Comparison of ENCODE assay signal across 14 cellular contexts in genomic region chr20:64232794-64233193, GRCh38. TPM values are rescaled to one million over a fixed set of nuclear protein-coding genes. Genes with fewer than 3 reads are reported as not detected.
DNase-seq lines count a peak whose midpoint lies in the region; ATAC-seq and TF ChIP-seq lines count a peak whose summit lies in the region.
"Had no signal": no experiment of that assay in that cellular context is flagged by ENCODE, and none has a peak within 500 bp of the region (broad histone marks: within the 10 kb centered on the region; RNA-seq: fewer than 3 reads in every experiment).

No MANE protein-coding gene starts in this region.

- WGBS in right lobe of liver (ENCODE audit: insufficient coverage, low coverage, low lambda C conversion rate, missing lambda C conversion rate), result 49% methylated on average over 3 of the region's 3 CpGs
- WGBS in lower leg skin, 2 donors, result 71 to 75% methylated on average over 3 of the region's 3 CpGs

- POLR2A ChIA-PET in activated CD8-positive, alpha-beta T cell treated with anti-CD3 and anti-CD28 coated beads for 36 hours (lab: Charles Lee), result no interaction called here

- H3K27ac ChIP-seq in right lobe of liver (no peak overlapping the region), left lung (no peak overlapping the region)
- H3K27ac ChIP-seq: colonic mucosa had no signal

- CTCF ChIA-PET in activated CD8-positive, alpha-beta T cell treated with anti-CD3 and anti-CD28 coated beads for 36 hours (lab: Charles Lee), result no interaction called here

- H3K4me1 Mint-ChIP-seq in activated CD8-positive, alpha-beta T cell treated with anti-CD3 and anti-CD28 coated beads for 36 hours (ENCODE audit: low read depth), result peaks cover 4% of the 10 kb centered on the region

- H3K4me3 ChIP-seq in NB4 (ENCODE audit: low read depth, low read length), result no peak overlapping the region
- H3K4me3 ChIP-seq in right lobe of liver, result no peak overlapping the region
- H3K4me3 ChIP-seq in lower leg skin (ENCODE audit: low read depth, poor library complexity, severe bottlenecking), result no peak overlapping the region
- no peak overlapping the region for H3K4me3 ChIP-seq in left lung
- H3K4me3 ChIP-seq: colonic mucosa, lung had no signal

- H3K9me3 ChIP-seq in right lobe of liver, result no peaks in the 10 kb centered on the region
- no peaks in the 10 kb centered on the region for H3K9me3 ChIP-seq in left lung
- H3K9me3 ChIP-seq: colonic mucosa had no signal

- DNase-seq in DMS53 treated with DMSO at 0.1 percent for 48 hours (lab: John Stamatoyannopoulos, UW; ENCODE audit: unreplicated experiment) (peak; percentile 53), NB4 (ENCODE audit: low read depth) (peak; percentile 29), right lobe of liver (peak in 2 of 3 donors; percentile 52 to 67), lower leg skin (ENCODE audit: low spot score in 2 of 2) (no peak), NCI-H748 (lab: John Stamatoyannopoulos, UW; ENCODE audit: unreplicated experiment) (no peak), COLO829 (ENCODE audit: low spot score) (no peak), left lung (no peak)
- peak; percentile 15 for DNase-seq in activated CD8-positive, alpha-beta T cell treated with anti-CD3 and anti-CD28 coated beads for 36 hours
- DNase-seq: activated CD4-positive, alpha-beta T cell treated with anti-CD3 and anti-CD28 coated beads, Interleukin-2, amount 10 ng/mL, durations not matched to agents 7 days and 5 days; activated naive CD4-positive, alpha-beta T cell treated with Interleukin-2 at 50 U/mL for 16 hours; colonic mucosa; foreskin melanocyte; NCI-H146 had no signal

- TF ChIP-seq CTCF in NB4 (IDR thresholded peaks at IDR 0.05; ENCODE audit: low read depth, low read length) (no peak), right lobe of liver (IDR thresholded peaks at IDR 0.05) (no peak), lower leg skin (IDR thresholded peaks at IDR 0.05) (no peak), left lung (IDR thresholded peaks at IDR 0.05) (no peak)
- TF ChIP-seq CTCF in activated CD8-positive, alpha-beta T cell treated with anti-CD3 and anti-CD28 coated beads for 36 hours (IDR thresholded peaks at IDR 0.05), result no peak

- TF ChIP-seq POLR2A in NB4 (IDR thresholded peaks at IDR 0.05; ENCODE audit: extremely low read depth, insufficient read length) (no peak), right lobe of liver (IDR thresholded peaks at IDR 0.05) (no peak), lower leg skin (IDR thresholded peaks at IDR 0.05) (no peak)

- no peak overlapping the region for H3K4me3 Mint-ChIP-seq in activated CD8-positive, alpha-beta T cell treated with anti-CD3 and anti-CD28 coated beads for 36 hours
- H3K4me3 Mint-ChIP-seq: activated CD4-positive, alpha-beta T cell treated with anti-CD3 and anti-CD28 coated beads, Interleukin-2, amount 10 ng/mL, durations not matched to agents 7 days and 5 days had no signal

- ATAC-seq in activated CD8-positive, alpha-beta T cell treated with anti-CD3 and anti-CD28 coated beads for 36 hours, result peak; percentile 56
- ATAC-seq in right lobe of liver (peak in 3 of 4 donors; percentile 15 to 49 (median 19)), left lung (no peak)

- H3K4me1 ChIP-seq in right lobe of liver, result peaks cover 0 to 30% (median 11%) of the 10 kb centered on the region in 4 donors
- no peaks in the 10 kb centered on the region for H3K4me1 ChIP-seq in left lung

- H3K27ac Mint-ChIP-seq in activated CD8-positive, alpha-beta T cell treated with anti-CD3 and anti-CD28 coated beads for 36 hours, result no peak overlapping the region
- H3K27ac Mint-ChIP-seq: activated CD4-positive, alpha-beta T cell treated with anti-CD3 and anti-CD28 coated beads, Interleukin-2, amount 10 ng/mL, durations not matched to agents 7 days and 5 days had no signal

- H3K27me3 Mint-ChIP-seq in activated CD8-positive, alpha-beta T cell treated with anti-CD3 and anti-CD28 coated beads for 36 hours, result no peaks in the 10 kb centered on the region
- H3K27me3 Mint-ChIP-seq: activated CD4-positive, alpha-beta T cell treated with anti-CD3 and anti-CD28 coated beads, Interleukin-2, amount 10 ng/mL, durations not matched to agents 7 days and 5 days had no signal

- intact Hi-C loops in activated CD8-positive, alpha-beta T cell treated with anti-CD3 and anti-CD28 coated beads for 36 hours (cut with micrococcal nuclease), result no loop called here
- intact Hi-C loops in right lobe of liver (cut with DNase I), result no loop called here
- intact Hi-C loops in lower leg skin (cut with DNase I; ENCODE audit: low total_unique reads), result no loop called here
- intact Hi-C loops in left lung (cut with DNase I), result no loop called here

- H3K9me3 Mint-ChIP-seq in activated CD8-positive, alpha-beta T cell treated with anti-CD3 and anti-CD28 coated beads for 36 hours, result no peaks in the 10 kb centered on the region
- H3K9me3 Mint-ChIP-seq: activated CD4-positive, alpha-beta T cell treated with anti-CD3 and anti-CD28 coated beads, Interleukin-2, amount 10 ng/mL, durations not matched to agents 7 days and 5 days had no signal

- H3K36me3 Mint-ChIP-seq in activated CD8-positive, alpha-beta T cell treated with anti-CD3 and anti-CD28 coated beads for 36 hours (ENCODE audit: low read depth), result no peaks in the 10 kb centered on the region

- no peaks in the 10 kb centered on the region for H3K27me3 ChIP-seq in right lobe of liver
- no peaks in the 10 kb centered on the region for H3K27me3 ChIP-seq in left lung
- H3K27me3 ChIP-seq: colonic mucosa had no signal

- H3K36me3 ChIP-seq in right lobe of liver (no peaks in the 10 kb centered on the region), left lung (no peaks in the 10 kb centered on the region)
- H3K36me3 ChIP-seq: colonic mucosa had no signal

RNA-seq across cellular contexts. Expression of gene PCMTD2, which starts 22.8 kb away (rescaled TPM):
- total RNA-seq in activated CD8-positive, alpha-beta T cell treated with anti-CD3 and anti-CD28 coated beads for 36 hours, result 10 to 100 TPM; 26.0 to 28.6 TPM
- 10 to 100 TPM; 24.5 to 39.7 (median 28.6) TPM for total RNA-seq in right lobe of liver
- 100 to 1,000 TPM in 3 of 4 donors, 10 to 100 TPM in 1; 87.5 to 164 (median 132) TPM for total RNA-seq in lower leg skin
- total RNA-seq in left lung, result 10 to 100 TPM; 31.6 to 32.6 TPM

Comparison
In these comparisons a context has a peak if more than half of its experiments do, and no peak if none do; other contexts are left out.
1. DNase-seq: peak in DMS53 treated with DMSO at 0.1 percent for 48 hours (single experiment), NB4 (single experiment), activated CD8-positive, alpha-beta T cell treated with anti-CD3 and anti-CD28 coated beads for 36 hours (single experiment) and right lobe of liver (2 of 3); none in lower leg skin (0 of 2), NCI-H748 (single experiment), COLO829 (single experiment) and left lung (0 of 2).